ENCODE assay signal across 1 cellular context in the genomic region with DNA sequence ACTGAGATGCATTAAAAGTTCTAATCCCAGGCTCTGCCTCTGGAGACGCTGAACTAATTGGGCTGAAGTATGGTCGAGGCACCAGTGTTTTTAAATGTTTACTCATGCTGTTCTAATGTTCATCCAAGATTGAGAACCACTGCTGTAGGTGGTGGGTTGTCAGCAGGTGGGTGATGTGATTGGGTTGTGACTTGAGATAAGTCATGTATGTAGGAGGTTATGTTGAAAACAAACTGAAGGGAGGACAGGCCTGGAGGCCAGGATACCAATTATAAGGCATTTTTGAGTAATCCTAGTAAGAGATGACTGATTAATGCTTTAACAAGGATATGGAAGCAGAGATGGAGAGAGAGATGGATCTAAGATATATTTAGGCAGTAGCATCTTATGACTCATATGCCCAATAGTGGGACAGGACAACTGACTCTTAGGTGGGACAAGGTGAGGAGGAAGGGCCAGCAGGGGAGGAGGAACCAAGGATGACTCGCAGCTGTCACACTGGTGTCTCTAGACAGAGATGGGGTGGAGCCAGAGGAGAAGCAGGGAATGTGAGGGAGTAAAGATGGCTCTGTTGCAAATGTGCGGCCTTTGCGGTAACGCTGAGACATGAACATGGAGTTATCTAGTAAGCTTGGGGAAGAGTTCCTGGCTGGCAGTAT.
TF ChIP-seq lines count a peak whose summit lies in the region.

No MANE protein-coding gene starts in this region.

TF ChIP-seq in HepG2, 621 proteins besides CTCF, POLR2A, EP300 and RAD21:
- TF ChIP-seq ASH2L (IDR thresholded peaks at IDR 0.05; ENCODE audit: insufficient read length, low read depth, low read length), result no peak
- no peak for TF ChIP-seq ZBTB33 (CRISPR knock-in tag; IDR thresholded peaks at IDR 0.05)
- no peak for TF ChIP-seq RFX5 (IDR thresholded peaks at IDR 0.05; ENCODE audit: low read depth, low read length)
- no peak for TF ChIP-seq ZNF317 (CRISPR knock-in tag; IDR thresholded peaks at IDR 0.05)
- TF ChIP-seq ZNF446 (CRISPR knock-in tag; IDR thresholded peaks at IDR 0.05), result no peak
- no peak for TF ChIP-seq ZNF260 (CRISPR knock-in tag; IDR thresholded peaks at IDR 0.05; ENCODE audit: borderline replicate concordance, low read depth)
- TF ChIP-seq XRCC5 (optimal IDR thresholded peaks at IDR 0.05; ENCODE audit: low read length), result no peak
TF ChIP-seq in HepG2: peak in this region for 0.
